Comparison of ENCODE assay signal across 16 cellular contexts in genomic region chr5:170606939-170607338, GRCh38.
"Had no signal": no experiment of that assay in that cellular context is flagged by ENCODE, and none has a peak within 500 bp of the region (broad histone marks: within the 10 kb centered on the region; RNA-seq: fewer than 3 reads in every experiment).

No MANE protein-coding gene starts in this region.

- H3K9me3 ChIP-seq: right lobe of liver, thoracic aorta had no signal

- H3K4me3 Mint-ChIP-seq: activated CD4-positive, alpha-beta memory T cell treated with anti-CD3 and anti-CD28 coated beads, Interleukin-2, amount 10 ng/mL, durations not matched to agents 7 days and 5 days; activated CD8-positive, alpha-beta memory T cell treated with anti-CD3 and anti-CD28 coated beads, Interleukin-2, amount 10 ng/mL, durations not matched to agents 7 days and 5 days; activated naive CD8-positive, alpha-beta T cell treated with anti-CD3 and anti-CD28 coated beads for 36 hours; memory B cell had no signal

- H3K36me3 Mint-ChIP-seq: activated CD8-positive, alpha-beta memory T cell treated with anti-CD3 and anti-CD28 coated beads, Interleukin-2, amount 10 ng/mL, durations not matched to agents 7 days and 5 days; activated naive CD8-positive, alpha-beta T cell treated with anti-CD3 and anti-CD28 coated beads for 36 hours; memory B cell had no signal

- H3K79me2 ChIP-seq: hepatocyte had no signal

- H3K9me3 Mint-ChIP-seq: activated CD4-positive, alpha-beta memory T cell treated with anti-CD3 and anti-CD28 coated beads, Interleukin-2, amount 10 ng/mL, durations not matched to agents 7 days and 5 days; activated naive CD8-positive, alpha-beta T cell treated with anti-CD3 and anti-CD28 coated beads for 36 hours; memory B cell had no signal

- H3K27ac Mint-ChIP-seq: activated CD4-positive, alpha-beta memory T cell treated with anti-CD3 and anti-CD28 coated beads, Interleukin-2, amount 10 ng/mL, durations not matched to agents 7 days and 5 days; activated CD8-positive, alpha-beta memory T cell treated with anti-CD3 and anti-CD28 coated beads, Interleukin-2, amount 10 ng/mL, durations not matched to agents 7 days and 5 days; activated naive CD8-positive, alpha-beta T cell treated with anti-CD3 and anti-CD28 coated beads for 36 hours; memory B cell had no signal

- H3K4me1 Mint-ChIP-seq: activated CD4-positive, alpha-beta memory T cell treated with anti-CD3 and anti-CD28 coated beads, Interleukin-2, amount 10 ng/mL, durations not matched to agents 7 days and 5 days; activated CD8-positive, alpha-beta memory T cell treated with anti-CD3 and anti-CD28 coated beads, Interleukin-2, amount 10 ng/mL, durations not matched to agents 7 days and 5 days; memory B cell had no signal

- DNase-seq: activated CD4-positive, alpha-beta memory T cell treated with anti-CD3 and anti-CD28 coated beads, Interleukin-2, amount 10 ng/mL, durations not matched to agents 7 days and 5 days; activated CD4-positive, alpha-beta T cell treated with anti-CD3 and anti-CD28 coated beads for 48 hours; activated CD4-positive, CD25-positive, alpha-beta regulatory T cell; activated CD8-positive, alpha-beta memory T cell treated with anti-CD3 and anti-CD28 coated beads, Interleukin-2, amount 10 ng/mL, durations not matched to agents 7 days and 5 days; activated naive CD4-positive, alpha-beta T cell; activated naive CD8-positive, alpha-beta T cell treated with anti-CD3 and anti-CD28 coated beads for 36 hours; amniotic stem cell; right lobe of liver; small intestine; stimulated activated CD4-positive, alpha-beta T cell treated with anti-CD3 and anti-CD28 coated beads, Interleukin-15, amount 100 ng/mL, for 24 hours; stimulated activated CD4-positive, alpha-beta T cell treated with anti-CD3 and anti-CD28 coated beads, Interleukin-2, amount 100 ng/mL, for 48 hours; T1000 had no signal

- H3K27ac ChIP-seq: cardiac muscle cell, hepatocyte, right lobe of liver, thoracic aorta had no signal

- H3K27me3 ChIP-seq: right lobe of liver had no signal

- H3K4me2 ChIP-seq: hepatocyte had no signal

- H2AFZ ChIP-seq: hepatocyte had no signal

- H3K4me1 ChIP-seq: right lobe of liver had no signal

- FAIRE-seq: small intestine had no signal

- ATAC-seq: activated CD8-positive, alpha-beta memory T cell treated with anti-CD3 and anti-CD28 coated beads, Interleukin-2, amount 10 ng/mL, durations not matched to agents 7 days and 5 days; right lobe of liver had no signal
